ENCODE assay signal across 9 cellular contexts in the genomic region with DNA sequence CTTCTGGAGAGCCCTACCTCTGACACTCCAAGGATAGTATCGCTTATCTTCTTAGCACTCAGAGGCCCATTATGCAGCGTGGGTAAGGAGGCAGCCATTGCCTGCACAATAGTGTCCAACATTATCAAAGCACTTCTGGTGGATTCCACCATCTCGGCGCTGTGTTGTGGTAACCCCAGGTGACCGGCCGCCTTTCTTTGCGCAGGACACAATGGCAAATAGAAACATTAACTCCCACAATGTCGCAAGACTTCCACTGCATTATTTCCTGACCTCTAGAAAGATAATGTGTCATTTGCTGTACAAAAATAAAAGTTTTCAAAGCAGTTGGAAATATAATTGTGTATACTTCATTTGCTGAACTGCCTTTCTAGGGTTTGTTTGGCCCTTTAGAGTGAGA.
"Had no signal": no experiment of that assay in that cellular context is flagged by ENCODE, and none has a peak within 500 bp of the region (broad histone marks: within the 10 kb centered on the region; RNA-seq: fewer than 3 reads in every experiment).

No MANE protein-coding gene starts in this region.

- H2AFZ ChIP-seq: GM23248 had no signal

- DNase-seq: GM23248, GOT3, H7, HFFc6, IMR-90, KBM-7 had no signal

- H3K27ac ChIP-seq: GM23248, HL-60 had no signal

- H3K36me3 ChIP-seq: HAP-1 had no signal

- H3K4me3 ChIP-seq: GM23248, HAP-1 had no signal

- H3K4me1 ChIP-seq: HAP-1 had no signal

- H3K9me3 ChIP-seq: HAP-1 had no signal

- ATAC-seq: HCT116 had no signal

- H3K9ac ChIP-seq: GM23248 had no signal
